ENCODE assay signal across 1 cellular context in genomic region chr15:101156509-101157159, GRCh38.
TF ChIP-seq lines count a peak whose summit lies in the region.

No MANE protein-coding gene starts in this region.

TF ChIP-seq in GM23338, 12 proteins besides CTCF, POLR2A, EP300 and RAD21 (continued from another document):
- TF ChIP-seq, protein P1, sequence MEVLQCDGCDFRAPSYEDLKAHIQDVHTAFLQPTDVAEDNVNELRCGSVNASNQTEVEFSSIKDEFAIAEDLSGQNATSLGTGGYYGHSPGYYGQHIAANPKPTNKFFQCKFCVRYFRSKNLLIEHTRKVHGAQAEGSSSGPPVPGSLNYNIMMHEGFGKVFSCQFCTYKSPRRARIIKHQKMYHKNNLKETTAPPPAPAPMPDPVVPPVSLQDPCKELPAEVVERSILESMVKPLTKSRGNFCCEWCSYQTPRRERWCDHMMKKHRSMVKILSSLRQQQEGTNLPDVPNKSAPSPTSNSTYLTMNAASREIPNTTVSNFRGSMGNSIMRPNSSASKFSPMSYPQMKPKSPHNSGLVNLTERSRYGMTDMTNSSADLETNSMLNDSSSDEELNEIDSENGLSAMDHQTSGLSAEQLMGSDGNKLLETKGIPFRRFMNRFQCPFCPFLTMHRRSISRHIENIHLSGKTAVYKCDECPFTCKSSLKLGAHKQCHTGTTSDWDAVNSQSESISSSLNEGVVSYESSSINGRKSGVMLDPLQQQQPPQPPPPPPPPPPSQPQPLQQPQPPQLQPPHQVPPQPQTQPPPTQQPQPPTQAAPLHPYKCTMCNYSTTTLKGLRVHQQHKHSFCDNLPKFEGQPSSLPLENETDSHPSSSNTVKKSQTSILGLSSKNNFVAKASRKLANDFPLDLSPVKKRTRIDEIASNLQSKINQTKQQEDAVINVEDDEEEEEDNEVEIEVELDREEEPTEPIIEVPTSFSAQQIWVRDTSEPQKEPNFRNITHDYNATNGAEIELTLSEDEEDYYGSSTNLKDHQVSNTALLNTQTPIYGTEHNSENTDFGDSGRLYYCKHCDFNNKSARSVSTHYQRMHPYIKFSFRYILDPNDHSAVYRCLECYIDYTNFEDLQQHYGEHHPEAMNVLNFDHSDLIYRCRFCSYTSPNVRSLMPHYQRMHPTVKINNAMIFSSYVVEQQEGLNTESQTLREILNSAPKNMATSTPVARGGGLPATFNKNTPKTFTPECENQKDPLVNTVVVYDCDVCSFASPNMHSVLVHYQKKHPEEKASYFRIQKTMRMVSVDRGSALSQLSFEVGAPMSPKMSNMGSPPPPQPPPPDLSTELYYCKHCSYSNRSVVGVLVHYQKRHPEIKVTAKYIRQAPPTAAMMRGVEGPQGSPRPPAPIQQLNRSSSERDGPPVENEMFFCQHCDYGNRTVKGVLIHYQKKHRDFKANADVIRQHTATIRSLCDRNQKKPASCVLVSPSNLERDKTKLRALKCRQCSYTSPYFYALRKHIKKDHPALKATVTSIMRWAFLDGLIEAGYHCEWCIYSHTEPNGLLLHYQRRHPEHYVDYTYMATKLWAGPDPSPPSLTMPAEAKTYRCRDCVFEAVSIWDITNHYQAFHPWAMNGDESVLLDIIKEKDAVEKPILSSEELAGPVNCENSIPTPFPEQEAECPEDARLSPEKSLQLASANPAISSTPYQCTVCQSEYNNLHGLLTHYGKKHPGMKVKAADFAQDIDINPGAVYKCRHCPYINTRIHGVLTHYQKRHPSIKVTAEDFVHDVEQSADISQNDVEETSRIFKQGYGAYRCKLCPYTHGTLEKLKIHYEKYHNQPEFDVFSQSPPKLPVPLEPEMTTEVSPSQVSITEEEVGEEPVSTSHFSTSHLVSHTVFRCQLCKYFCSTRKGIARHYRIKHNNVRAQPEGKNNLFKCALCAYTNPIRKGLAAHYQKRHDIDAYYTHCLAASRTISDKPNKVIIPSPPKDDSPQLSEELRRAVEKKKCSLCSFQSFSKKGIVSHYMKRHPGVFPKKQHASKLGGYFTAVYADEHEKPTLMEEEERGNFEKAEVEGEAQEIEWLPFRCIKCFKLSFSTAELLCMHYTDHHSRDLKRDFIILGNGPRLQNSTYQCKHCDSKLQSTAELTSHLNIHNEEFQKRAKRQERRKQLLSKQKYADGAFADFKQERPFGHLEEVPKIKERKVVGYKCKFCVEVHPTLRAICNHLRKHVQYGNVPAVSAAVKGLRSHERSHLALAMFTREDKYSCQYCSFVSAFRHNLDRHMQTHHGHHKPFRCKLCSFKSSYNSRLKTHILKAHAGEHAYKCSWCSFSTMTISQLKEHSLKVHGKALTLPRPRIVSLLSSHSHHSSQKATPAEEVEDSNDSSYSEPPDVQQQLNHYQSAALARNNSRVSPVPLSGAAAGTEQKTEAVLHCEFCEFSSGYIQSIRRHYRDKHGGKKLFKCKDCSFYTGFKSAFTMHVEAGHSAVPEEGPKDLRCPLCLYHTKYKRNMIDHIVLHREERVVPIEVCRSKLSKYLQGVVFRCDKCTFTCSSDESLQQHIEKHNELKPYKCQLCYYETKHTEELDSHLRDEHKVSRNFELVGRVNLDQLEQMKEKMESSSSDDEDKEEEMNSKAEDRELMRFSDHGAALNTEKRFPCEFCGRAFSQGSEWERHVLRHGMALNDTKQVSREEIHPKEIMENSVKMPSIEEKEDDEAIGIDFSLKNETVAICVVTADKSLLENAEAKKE (CRISPR knock-in tag; IDR thresholded peaks at IDR 0.05) = no peak
- TF ChIP-seq CREB1 (CRISPR knock-in tag; IDR thresholded peaks at IDR 0.05; ENCODE audit: low read depth) = no peak
- no peak for TF ChIP-seq ZNF114 (CRISPR knock-in tag; IDR thresholded peaks at IDR 0.05)
- TF ChIP-seq EZH2phosphoT487 (IDR thresholded peaks at IDR 0.05; ENCODE audit: unreplicated experiment) = no peak
- TF ChIP-seq ZNF331 (CRISPR knock-in tag; IDR thresholded peaks at IDR 0.05; ENCODE audit: low read depth) = no peak
- no peak for TF ChIP-seq STAT1 (IDR thresholded peaks at IDR 0.05; ENCODE audit: unreplicated experiment)
- TF ChIP-seq EZH2 (IDR thresholded peaks at IDR 0.05; ENCODE audit: low read depth, unreplicated experiment) = no peak
